17 cellular contexts compared by ENCODE assay signal in genomic region chr13:25135896-25136295, GRCh38. TPM values are rescaled to one million over a fixed set of nuclear protein-coding genes. Genes with fewer than 3 reads are reported as not detected.
A peak's percentile ranks its signal among the peaks of the same experiment; 100 is the strongest.
DNase-seq lines count a peak whose midpoint lies in the region; TF ChIP-seq lines count a peak whose summit lies in the region.
"Had no signal": no experiment of that assay in that cellular context is flagged by ENCODE, and none has a peak within 500 bp of the region (broad histone marks: within the 10 kb centered on the region; RNA-seq: fewer than 3 reads in every experiment).

No MANE protein-coding gene starts in this region.

- DNase-seq in G401 (ENCODE audit: low spot score) (peak; percentile 62), NCI-H446 (lab: John Stamatoyannopoulos, UW) (peak; percentile 13 to 63), cerebellar cortex (ENCODE audit: low spot score) (peak; percentile 50), inferior parietal cortex (ENCODE audit: extremely low spot score) (peak; percentile 52), ovary (no peak)
- DNase-seq in activated naive CD4-positive, alpha-beta T cell treated with Interleukin-2 at 50 U/mL for 16 hours = no peak
- DNase-seq in activated CD8-positive, alpha-beta memory T cell treated with anti-CD3 and anti-CD28 coated beads, Interleukin-2, amount 50 U/mL, for 4 hours = no peak
- DNase-seq: 8988T; AML-193; CD4-positive, CD25-positive, alpha-beta regulatory T cell; DMS79; HCEC 1CT; HFFc6 had no signal

- TF ChIP-seq EP300 in ovary (IDR thresholded peaks at IDR 0.05) = no peak

- no peak for TF ChIP-seq POLR2A in ovary (IDR thresholded peaks at IDR 0.05)

- no peaks in the 10 kb centered on the region for H3K27me3 ChIP-seq in ovary
- H3K27me3 ChIP-seq: BLaER1 treated with 17β-estradiol and CSF1 and Interleukin-3, amounts not matched to agents 10 nM and 100 nM had no signal

- H3K4me3 ChIP-seq in ovary = no peak overlapping the region
- H3K4me3 ChIP-seq: BLaER1 treated with 17β-estradiol and CSF1 and Interleukin-3, amounts not matched to agents 10 nM and 100 nM had no signal

- H3K36me3 ChIP-seq in ovary = no peaks in the 10 kb centered on the region
- H3K36me3 ChIP-seq: BLaER1 treated with 17β-estradiol and CSF1 and Interleukin-3, amounts not matched to agents 10 nM and 100 nM had no signal

- no peaks in the 10 kb centered on the region for H3K9me3 ChIP-seq in ovary

- no peaks in the 10 kb centered on the region for H3K4me1 ChIP-seq in ovary (ENCODE audit: insufficient read depth)

- intact Hi-C loops in ovary (cut with DNase I) = no loop called here

- WGBS in ovary, 3 donors = 65 to 68% (median 65%) methylated on average over 4 of the region's 4 CpGs

- TF ChIP-seq CTCF in ovary (IDR thresholded peaks at IDR 0.05) = no peak

- in situ Hi-C loops in G401 (cut with HindIII; ENCODE audit: low sequenced_read_pairs) = no loop called here

- H3K27ac ChIP-seq in ovary = no peak overlapping the region
- H3K27ac ChIP-seq: BLaER1 treated with 17β-estradiol and CSF1 and Interleukin-3, amounts not matched to agents 10 nM and 100 nM; HL-60 had no signal

RNA-seq across cellular contexts. Expression of gene AMER2, which starts 36.2 kb away (rescaled TPM):
- not detected in 2 replicates for total RNA-seq in G401 (2014; rRNA removed; shearing (Covaris generic))
- total RNA-seq in ovary = under 1 TPM in 3 of 7 donors, not detected in 4; under 0.01 to 0.05 (median 0.05) TPM
- under 1 TPM in 1 of 2 donors, not detected in 1; 0.03 TPM for polyA plus RNA-seq in ovary
- total RNA-seq: CD4-positive, CD25-positive, alpha-beta regulatory T cell; H4; HFFc6 had no signal
- polyA plus RNA-seq: CD4-positive, CD25-positive, alpha-beta regulatory T cell; IgD-negative memory B cell had no signal

RNA-seq across cellular contexts. Expression of gene PABPC3, which starts 40.0 kb away (rescaled TPM):
- 0.12 and 0.24 TPM in 2 replicates for total RNA-seq in G401 (2014; rRNA removed; shearing (Covaris generic))
- total RNA-seq in ovary = under 1 TPM in 5 of 7 donors, not detected in 2; 0.12 to 0.43 (median 0.30) TPM
- polyA plus RNA-seq in ovary = under 1 TPM; 0.08 to 0.78 TPM

Comparison
In these comparisons a context has a peak if more than half of its experiments do, and no peak if none do; other contexts are left out.
1. DNase-seq: peak in G401 (single experiment), NCI-H446 (2 of 2), cerebellar cortex (single experiment) and inferior parietal cortex (single experiment); none in ovary (0 of 5), activated naive CD4-positive, alpha-beta T cell treated with Interleukin-2 at 50 U/mL for 16 hours (single experiment) and activated CD8-positive, alpha-beta memory T cell treated with anti-CD3 and anti-CD28 coated beads, Interleukin-2, amount 50 U/mL, for 4 hours (single experiment).